9 cellular contexts compared by ENCODE assay signal in genomic region chr6:27494987-27495385, GRCh38. TPM values are rescaled to one million over a fixed set of nuclear protein-coding genes. Genes with fewer than 3 reads are reported as not detected.
DNase-seq lines count a peak whose midpoint lies in the region; ATAC-seq and TF ChIP-seq lines count a peak whose summit lies in the region.
"Had no signal": no experiment of that assay in that cellular context is flagged by ENCODE, and none has a peak within 500 bp of the region (broad histone marks: within the 10 kb centered on the region; RNA-seq: fewer than 3 reads in every experiment).

No MANE protein-coding gene starts in this region.

- no peak for ATAC-seq in activated naive CD8-positive, alpha-beta T cell treated with anti-CD3 and anti-CD28 coated beads, Interleukin-2, amount 50 U/mL, for 24 hours
- ATAC-seq in GM19351 (IDR thresholded peaks at IDR 0.05; ENCODE audit: unreplicated experiment), result no peak
- ATAC-seq in omental fat pad (ENCODE audit: low FRiP score), result no peak

- H3K27ac Mint-ChIP-seq in T-helper 2 cell treated with Interferon-gamma antibody and Interleukin-4, amounts not matched to agents 5 μg/mL and 100 μg/mL, for 36 hours, result no peak overlapping the region
- H3K27ac Mint-ChIP-seq in activated naive CD8-positive, alpha-beta T cell treated with anti-CD3 and anti-CD28 coated beads, Interleukin-2, amount 50 U/mL, for 24 hours, result peak overlapping the region; percentile 94
- no peak overlapping the region for H3K27ac Mint-ChIP-seq in immature natural killer cell

- H3K4me3 ChIP-seq in testis, result peak overlapping the region; percentile 36 to 47
- H3K4me3 ChIP-seq: BLaER1 had no signal

- H3K4me1 Mint-ChIP-seq in T-helper 2 cell treated with Interferon-gamma antibody and Interleukin-4, amounts not matched to agents 5 μg/mL and 100 μg/mL, for 36 hours (ENCODE audit: low read depth), result peaks cover 12% of the 10 kb centered on the region
- H3K4me1 Mint-ChIP-seq in activated naive CD8-positive, alpha-beta T cell treated with anti-CD3 and anti-CD28 coated beads, Interleukin-2, amount 50 U/mL, for 24 hours, result peaks cover 18% of the 10 kb centered on the region
- peaks cover 13 to 14% of the 10 kb centered on the region in 2 donors for H3K4me1 Mint-ChIP-seq in immature natural killer cell

- H3K4me1 ChIP-seq in testis, result no peaks in the 10 kb centered on the region
- H3K4me1 ChIP-seq: BLaER1 had no signal

- H3K27me3 Mint-ChIP-seq in T-helper 2 cell treated with Interferon-gamma antibody and Interleukin-4, amounts not matched to agents 5 μg/mL and 100 μg/mL, for 36 hours (ENCODE audit: low read depth), result peaks cover 56% of the 10 kb centered on the region
- peaks cover 53% of the 10 kb centered on the region for H3K27me3 Mint-ChIP-seq in activated naive CD8-positive, alpha-beta T cell treated with anti-CD3 and anti-CD28 coated beads, Interleukin-2, amount 50 U/mL, for 24 hours
- H3K27me3 Mint-ChIP-seq in immature natural killer cell (ENCODE audit: low read depth in 3 of 3), result peaks cover 29 to 39% (median 32%) of the 10 kb centered on the region in 3 donors

- H3K36me3 Mint-ChIP-seq in T-helper 2 cell treated with Interferon-gamma antibody and Interleukin-4, amounts not matched to agents 5 μg/mL and 100 μg/mL, for 36 hours (ENCODE audit: low read depth), result peaks cover 4% of the 10 kb centered on the region
- H3K36me3 Mint-ChIP-seq in activated naive CD8-positive, alpha-beta T cell treated with anti-CD3 and anti-CD28 coated beads, Interleukin-2, amount 50 U/mL, for 24 hours (ENCODE audit: low read depth), result peaks cover 11% of the 10 kb centered on the region
- peaks cover 0 to 4% (median 0%) of the 10 kb centered on the region in 3 donors for H3K36me3 Mint-ChIP-seq in immature natural killer cell

- H3K27me3 ChIP-seq in testis, result no peaks in the 10 kb centered on the region

- DNase-seq in T-helper 2 cell treated with Interferon-gamma antibody and Interleukin-4, amounts not matched to agents 5 μg/mL and 100 μg/mL, for 36 hours (ENCODE audit: low spot score), result no peak
- DNase-seq in T-helper 2 cell (no peak), immature natural killer cell (no peak), testis (no peak), NCI-H2029 treated with DMSO at 0.1 percent for 48 hours (lab: John Stamatoyannopoulos, UW) (no peak), omental fat pad (ENCODE audit: low spot score) (no peak)
- no peak for DNase-seq in activated naive CD8-positive, alpha-beta T cell treated with anti-CD3 and anti-CD28 coated beads, Interleukin-2, amount 50 U/mL, for 24 hours

- WGBS in testis, 2 donors, result 9 to 12% methylated on average over 7 of the region's 7 CpGs

- TF ChIP-seq CTCF in testis (IDR thresholded peaks at IDR 0.05) (no peak), omental fat pad (IDR thresholded peaks at IDR 0.05) (no peak)

- H3K9me3 Mint-ChIP-seq in T-helper 2 cell treated with Interferon-gamma antibody and Interleukin-4, amounts not matched to agents 5 μg/mL and 100 μg/mL, for 36 hours, result no peaks in the 10 kb centered on the region
- H3K9me3 Mint-ChIP-seq in activated naive CD8-positive, alpha-beta T cell treated with anti-CD3 and anti-CD28 coated beads, Interleukin-2, amount 50 U/mL, for 24 hours, result peaks cover 3% of the 10 kb centered on the region
- peaks cover 2 to 18% (median 2%) of the 10 kb centered on the region in 6 donors for H3K9me3 Mint-ChIP-seq in immature natural killer cell

- H3K9me3 ChIP-seq in testis, result no peaks in the 10 kb centered on the region

- TF ChIP-seq POLR2A in testis (IDR thresholded peaks at IDR 0.05), result no peak

- H3K36me3 ChIP-seq in testis (ENCODE audit: low read depth, missing control alignments), result no peaks in the 10 kb centered on the region
- H3K36me3 ChIP-seq: BLaER1 had no signal

- H3K27ac ChIP-seq in testis, result no peak overlapping the region
- H3K27ac ChIP-seq: BLaER1 had no signal

- peak overlapping the region; percentile 83 for H3K4me3 Mint-ChIP-seq in T-helper 2 cell treated with Interferon-gamma antibody and Interleukin-4, amounts not matched to agents 5 μg/mL and 100 μg/mL, for 36 hours
- H3K4me3 Mint-ChIP-seq in activated naive CD8-positive, alpha-beta T cell treated with anti-CD3 and anti-CD28 coated beads, Interleukin-2, amount 50 U/mL, for 24 hours, result peak overlapping the region; percentile 89
- peak overlapping the region; percentile 29 to 70 (median 68) for H3K4me3 Mint-ChIP-seq in immature natural killer cell

- intact Hi-C loops in testis (cut with DNase I; ENCODE audit: low total_unique reads), result no loop called here

RNA-seq across cellular contexts. Expression of gene ZNF184, which starts 22.1 kb away (rescaled TPM):
- polyA plus RNA-seq in immature natural killer cell (10 to 100 TPM in 1 of 3 donors, 1 to 10 TPM in 2; 5.4 to 11.3 (median 6.6) TPM), testis (ENCODE audit: insufficient read depth, low read depth, low replicate concordance) (11.4 TPM)
- total RNA-seq in testis (10 to 100 TPM; 11.9 to 17.5 TPM), omental fat pad (1 to 10 TPM; 2.5 to 9.3 (median 5.5) TPM)
